ENCODE assay signal across 13 cellular contexts in the genomic region with DNA sequence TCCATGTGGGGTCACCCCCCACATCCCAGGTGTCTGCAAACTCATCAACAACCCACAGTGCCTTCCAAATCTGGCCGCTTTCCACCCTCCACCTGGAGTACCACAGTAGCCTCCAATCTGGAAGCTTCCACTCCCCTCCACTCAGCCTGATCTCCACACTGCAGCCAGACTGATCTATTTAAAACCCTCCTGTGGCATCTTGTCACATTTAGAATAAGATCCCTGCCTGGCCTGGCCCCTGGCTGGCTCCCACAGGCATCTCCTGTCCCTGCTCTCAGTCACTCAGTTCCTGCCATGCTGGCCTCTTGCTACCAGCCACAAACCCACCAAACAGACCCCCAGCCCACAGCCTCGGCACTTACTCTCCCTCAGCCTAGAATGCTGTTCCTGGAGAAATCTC. TPM values are rescaled to one million over a fixed set of nuclear protein-coding genes. Genes with fewer than 3 reads are reported as not detected.
DNase-seq lines count a peak whose midpoint lies in the region; ATAC-seq and TF ChIP-seq lines count a peak whose summit lies in the region.
"Not testable (repeated sequence)": the region's sequence is repeated elsewhere in the genome, so short reads cannot be mapped to it uniquely, and the experiment has no call there.
"Had no signal": no experiment of that assay in that cellular context is flagged by ENCODE, and none has a peak within 500 bp of the region (broad histone marks: within the 10 kb centered on the region; RNA-seq: fewer than 3 reads in every experiment).

No MANE protein-coding gene starts in this region.

- not testable (repeated sequence) for TF ChIP-seq POLR2A in heart left ventricle (IDR thresholded peaks at IDR 0.05)

- H3K27me3 ChIP-seq in heart left ventricle; right cardiac atrium (ENCODE audit: control insufficient read depth, insufficient read depth): not testable (repeated sequence)

- H3K4me1 ChIP-seq in heart left ventricle; right cardiac atrium (ENCODE audit: control insufficient read depth, insufficient read depth, low read length): not testable (repeated sequence)

- not testable (repeated sequence) for TF ChIP-seq CTCF in heart left ventricle (IDR thresholded peaks at IDR 0.05)

- intact Hi-C loops in Right ventricle myocardium inferior (cut with DNase I); heart left ventricle (cut with DNase I); left cardiac atrium (cut with DNase I); right cardiac atrium (cut with DNase I): not testable (repeated sequence)

- not testable (repeated sequence) for H3K9me3 ChIP-seq in heart left ventricle; right cardiac atrium (ENCODE audit: control insufficient read depth, low read length)

- not testable (repeated sequence) for H3K4me3 ChIP-seq in heart left ventricle; right cardiac atrium (ENCODE audit: low read length)

- peak; percentile 18; the same call in 1 of the 3 replicates for ATAC-seq in SK-N-SH treated with all-trans-retinoic acid at 6 μM for 48 hours
- peak; percentile 84 for ATAC-seq in Right ventricle myocardium inferior
- peak; percentile 66 to 84 (median 82) for ATAC-seq in heart left ventricle
- peak; percentile 39 to 45 for ATAC-seq in left cardiac atrium
- peak; percentile 56 to 66 for ATAC-seq in right cardiac atrium

- not testable (repeated sequence) for DNase-seq in Right ventricle myocardium inferior (ENCODE audit: missing footprints); heart left ventricle; left cardiac atrium; right cardiac atrium

- H3K36me3 ChIP-seq in heart left ventricle, result not testable (repeated sequence)

- WGBS in heart left ventricle, 4 donors, result 25 to 55% (median 43%) methylated on average over 1 of the region's 2 CpGs
- WGBS in right cardiac atrium, result 60% methylated on average over 1 of the region's 2 CpGs

- not testable (repeated sequence) for H3K27ac ChIP-seq in heart left ventricle; right cardiac atrium (ENCODE audit: low read length)

RNA-seq across cellular contexts. Expression of a gene that starts 28.9 kb away (rescaled TPM):
- total RNA-seq in Right ventricle myocardium inferior (0.65 TPM), heart left ventricle (1 to 10 TPM in 1 of 9 donors, under 1 TPM in 6, not detected in 2; 0.28 to 2.2 (median 0.56) TPM), left cardiac atrium (1 to 10 TPM; 1.1 to 1.4 TPM), right cardiac atrium (1 to 10 TPM in 3 of 4 donors, not detected in 1; 1.8 to 2.6 (median 1.8) TPM)
- polyA plus RNA-seq in heart left ventricle (under 1 TPM; 0.07 to 0.30 TPM), right cardiac atrium (0.32 TPM)
- total RNA-seq: A673; CD4-positive, CD25-positive, alpha-beta regulatory T cell; CD8-positive, alpha-beta memory T cell; G401; GM12878 had no signal
- polyA plus RNA-seq: AG04450; CD14-positive monocyte; CD4-positive, alpha-beta memory T cell; CD4-positive, CD25-positive, alpha-beta regulatory T cell; CD8-positive, alpha-beta memory T cell; GM12878 had no signal

Comparison
In these comparisons a context has a peak if more than half of its experiments do, and no peak if none do; other contexts are left out.
1. ATAC-seq: peak in every context shown above with its lines; median percentile 84 in Right ventricle myocardium inferior; 82 in heart left ventricle; 61 in right cardiac atrium; 42 in left cardiac atrium; 18 in SK-N-SH treated with all-trans-retinoic acid at 6 μM for 48 hours.